Comparison of ENCODE assay signal across 8 cellular contexts in the genomic region with DNA sequence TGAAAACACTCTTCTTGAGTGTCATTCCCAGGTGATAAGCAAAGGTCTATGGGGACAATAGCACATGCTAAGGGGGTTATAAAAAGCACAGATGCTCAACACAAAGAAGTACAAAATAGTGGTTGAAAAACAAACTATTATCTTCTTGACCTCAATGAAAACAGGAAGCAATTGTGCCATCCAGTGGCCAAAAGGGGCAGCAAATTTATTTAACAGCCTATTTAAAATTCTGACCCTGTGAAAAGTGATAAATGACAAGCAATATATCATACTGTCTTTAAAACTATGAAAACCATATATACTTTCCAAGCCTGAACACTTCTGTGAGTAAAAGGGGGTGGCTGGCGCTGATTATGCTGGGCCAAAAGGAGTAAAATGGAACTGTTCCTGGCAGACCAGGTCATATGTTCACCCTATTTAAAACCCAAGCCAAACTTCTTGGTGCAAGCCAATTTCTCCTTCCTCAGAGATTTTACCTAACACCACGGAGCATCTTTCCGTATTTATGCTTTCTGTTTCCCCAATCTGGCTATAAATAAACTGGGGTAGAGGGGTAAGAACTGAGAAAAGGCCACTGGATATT. TPM values are rescaled to one million over a fixed set of nuclear protein-coding genes. Genes with fewer than 3 reads are reported as not detected.
A peak's percentile ranks its signal among the peaks of the same experiment; 100 is the strongest.
DNase-seq lines count a peak whose midpoint lies in the region; ATAC-seq and FAIRE-seq lines count a peak whose summit lies in the region.

No MANE protein-coding gene starts in this region.

- ATAC-seq in activated CD4-positive, alpha-beta T cell treated with anti-CD3 and anti-CD28 coated beads for 36 hours: no peak
- no peak for ATAC-seq in GM21717 (IDR thresholded peaks at IDR 0.05; ENCODE audit: unreplicated experiment)

- no peaks in the 10 kb centered on the region for H3K9me3 Mint-ChIP-seq in activated CD4-positive, alpha-beta T cell treated with anti-CD3 and anti-CD28 coated beads for 36 hours (ENCODE audit: low read depth)

- no peaks in the 10 kb centered on the region for H3K27me3 Mint-ChIP-seq in activated CD4-positive, alpha-beta T cell treated with anti-CD3 and anti-CD28 coated beads for 36 hours

- FAIRE-seq in RCC 7860 (lab: Jason Lieb, UNC): peak; percentile 78

- peaks cover 33% of the 10 kb centered on the region for H3K36me3 Mint-ChIP-seq in activated CD4-positive, alpha-beta T cell treated with anti-CD3 and anti-CD28 coated beads for 36 hours (ENCODE audit: low read depth)

- no peak overlapping the region for H3K4me3 Mint-ChIP-seq in activated CD4-positive, alpha-beta T cell treated with anti-CD3 and anti-CD28 coated beads for 36 hours

- peak; percentile 49 for DNase-seq in activated CD4-positive, alpha-beta T cell treated with anti-CD3 and anti-CD28 coated beads for 36 hours
- DNase-seq in activated CD4-positive, alpha-beta T cell treated with anti-CD3 and anti-CD28 coated beads for 1 hour: no peak
- DNase-seq in HT1080 (ENCODE audit: low read depth): peak; percentile 21
- no peak for DNase-seq in RCC 7860 (ENCODE audit: low spot score)
- peak; percentile 64 for DNase-seq in dermis blood vessel endothelial cell
- DNase-seq in middle frontal gyrus (ENCODE audit: extremely low spot score, low spot score): peak; percentile 56
- DNase-seq in epidermal melanocyte (ENCODE audit: insufficient read length, low spot score): no peak

- H3K27ac Mint-ChIP-seq in activated CD4-positive, alpha-beta T cell treated with anti-CD3 and anti-CD28 coated beads for 36 hours: no peak overlapping the region

- peaks cover 13% of the 10 kb centered on the region for H3K4me1 Mint-ChIP-seq in activated CD4-positive, alpha-beta T cell treated with anti-CD3 and anti-CD28 coated beads for 36 hours

- POLR2A ChIA-PET in activated CD4-positive, alpha-beta T cell treated with anti-CD3 and anti-CD28 coated beads for 36 hours (lab: Charles Lee): no interaction called here

- CTCF ChIA-PET in activated CD4-positive, alpha-beta T cell treated with anti-CD3 and anti-CD28 coated beads for 36 hours (lab: Charles Lee): interaction anchor here (0.5 to 3.9 kb wide), 12 partner anchors 14 to 1160 kb away, joined by 3 to 33 read pairs (median 5); no protein-coding TSS in a partner anchor

- intact Hi-C loops in activated CD4-positive, alpha-beta T cell treated with anti-CD3 and anti-CD28 coated beads for 36 hours (cut with DNase I, micrococcal nuclease): loop anchor here (5.0 to 10.0 kb wide), 4 partner anchors 272 to 1161 kb away; partner anchors contain the start of gene NR4A3 (in 1 of the 2)

RNA-seq across cellular contexts. Expression of gene TEX10, which starts 29.7 kb away (rescaled TPM):
- 10 to 100 TPM; 24.8 to 27.5 TPM for total RNA-seq in activated CD4-positive, alpha-beta T cell treated with anti-CD3 and anti-CD28 coated beads for 36 hours
- total RNA-seq in HT1080 (2014; rRNA removed; shearing (Covaris generic)): 81.5 and 92.8 TPM in 2 replicates
- 49.9 and 56.6 TPM in 2 replicates for polyA plus RNA-seq in HT1080 (2015; cell fraction: cytosol; rRNA removed)
- polyA plus RNA-seq in HT1080 (2015; cell fraction: nucleus; rRNA removed): 84.2 and 90.2 TPM in 2 replicates
- 26.5 and 28.1 TPM in 2 replicates for total RNA-seq in dermis blood vessel endothelial cell

Comparison
In these comparisons a context has a peak if more than half of its experiments do, and no peak if none do; other contexts are left out.
1. DNase-seq: peak in activated CD4-positive, alpha-beta T cell treated with anti-CD3 and anti-CD28 coated beads for 36 hours (single experiment), HT1080 (single experiment), dermis blood vessel endothelial cell (single experiment) and middle frontal gyrus (single experiment); none in activated CD4-positive, alpha-beta T cell treated with anti-CD3 and anti-CD28 coated beads for 1 hour (single experiment), RCC 7860 (single experiment) and epidermal melanocyte (single experiment).